9 cellular contexts compared by ENCODE assay signal in genomic region chr2:20212459-20212870, GRCh38. TPM values are rescaled to one million over a fixed set of nuclear protein-coding genes. Genes with fewer than 3 reads are reported as not detected.
DNase-seq lines count a peak whose midpoint lies in the region; ATAC-seq and TF ChIP-seq lines count a peak whose summit lies in the region.
"Had no signal": no experiment of that assay in that cellular context is flagged by ENCODE, and none has a peak within 500 bp of the region (broad histone marks: within the 10 kb centered on the region; RNA-seq: fewer than 3 reads in every experiment).

No MANE protein-coding gene starts in this region.

- no peak overlapping the region for H3K18ac ChIP-seq in H9 (ENCODE audit: insufficient read length, low read depth, low read length)

- H2BK20ac ChIP-seq in H9 (ENCODE audit: low read depth, low read length, poor library complexity, severe bottlenecking), result no peak overlapping the region

- no peak overlapping the region for H4K8ac ChIP-seq in H9 (replicated peaks; ENCODE audit: insufficient read length, low read depth, low read length)

- TF ChIP-seq POLR2A in ovary (IDR thresholded peaks at IDR 0.05), result no peak

- peak overlapping the region; percentile 83 for H3K9ac ChIP-seq in mammary epithelial cell (ENCODE audit: insufficient read depth, low read length)
- no peak overlapping the region for H3K9ac ChIP-seq in H9 (ENCODE audit: extremely low read depth, insufficient read length, low read length)

- no peak overlapping the region for H3K56ac ChIP-seq in H9 (ENCODE audit: insufficient read length, low read depth, low read length)

- BruUV-seq in mammary epithelial cell (replicated peaks; lab: Mats Ljungman, UMichigan), result no TSS peak

- H3K23me2 ChIP-seq in H9 (ENCODE audit: insufficient read length, low read depth, low read length, poor library complexity, severe bottlenecking), result no peaks in the 10 kb centered on the region

- H4K91ac ChIP-seq in H9 (ENCODE audit: insufficient read length, low read depth, low read length), result no peak overlapping the region

- peak overlapping the region; percentile 90 for H3K27ac ChIP-seq in mammary epithelial cell (ENCODE audit: insufficient read depth, low read depth, low read length)
- H3K27ac ChIP-seq in ovary, result peak overlapping the region in 1 of 2 donors; percentile 72
- no peak overlapping the region for H3K27ac ChIP-seq in H9 (ENCODE audit: insufficient read length, low read depth, low read length)

- H4K5ac ChIP-seq in H9 (ENCODE audit: insufficient read length, low read depth, low read length), result no peak overlapping the region

- H3K27me3 Mint-ChIP-seq in H9 (ENCODE audit: low read depth), result no peaks in the 10 kb centered on the region
- H3K27me3 Mint-ChIP-seq: activated naive CD8-positive, alpha-beta T cell treated with anti-CD3 and anti-CD28 coated beads, Interleukin-2, amount 50 U/mL, for 24 hours had no signal

- H3K4me2 ChIP-seq in mammary epithelial cell (ENCODE audit: insufficient read depth, low read depth, low read length) (peak overlapping the region; percentile 93), H9 (ENCODE audit: insufficient read depth, insufficient read length, low read length) (no peak overlapping the region)

- no peak overlapping the region for H3K23ac ChIP-seq in H9 (ENCODE audit: insufficient read length, low read depth, low read length)

- no peak overlapping the region for H2AK5ac ChIP-seq in H9 (ENCODE audit: insufficient read length, low read length)

- peaks cover 100% of the 10 kb centered on the region for H3K4me1 ChIP-seq in mammary epithelial cell (ENCODE audit: insufficient read depth, low read length)
- peaks cover 11% of the 10 kb centered on the region for H3K4me1 ChIP-seq in ovary (ENCODE audit: insufficient read depth)
- no peaks in the 10 kb centered on the region; the same call in 1 of the 2 replicates for H3K4me1 ChIP-seq in H9 (ENCODE audit: insufficient read depth, low read length)

- TF ChIP-seq CTCF in mammary epithelial cell (conservative IDR thresholded peaks at IDR 0.05 in 1 of 2, IDR thresholded peaks at IDR 0.05 in 1 of 2; ENCODE audit: extremely low read depth in 1 of 2, insufficient read depth in 1 of 2, low read depth in 1 of 2, low read length in 2 of 2) (no peak), ovary (IDR thresholded peaks at IDR 0.05) (no peak), H9 (conservative IDR thresholded peaks at IDR 0.05) (no peak)

- H3K4me3 ChIP-seq in mammary epithelial cell (replicated peaks in 1 of 3; ENCODE audit: insufficient read depth in 1 of 3, low read depth in 2 of 3, low read length in 3 of 3) (peak overlapping the region in 2 of 3 experiments; percentile 13 to 19), ovary (no peak overlapping the region)

- peaks cover 34 to 51% of the 10 kb centered on the region in 2 experiments for H3K4me1 Mint-ChIP-seq in H9
- H3K4me1 Mint-ChIP-seq: activated naive CD8-positive, alpha-beta T cell treated with anti-CD3 and anti-CD28 coated beads, Interleukin-2, amount 50 U/mL, for 24 hours had no signal

- intact Hi-C loops in mammary epithelial cell (cut with micrococcal nuclease) (loop anchor here (1.0 to 5.0 kb wide), 2 partner anchors 79 to 255 kb away; no protein-coding TSS in a partner anchor), ovary (cut with DNase I) (no loop called here)

- ATAC-seq in GM18520 (IDR thresholded peaks at IDR 0.05; ENCODE audit: unreplicated experiment) (peak; percentile 51), HG03558 (IDR thresholded peaks at IDR 0.05; ENCODE audit: extremely low read depth, unreplicated experiment) (peak; percentile 41)
- ATAC-seq: activated naive CD8-positive, alpha-beta T cell treated with anti-CD3 and anti-CD28 coated beads, Interleukin-2, amount 50 U/mL, for 24 hours had no signal

- H2BK5ac ChIP-seq in H9 (ENCODE audit: insufficient read length, low read length), result no peak overlapping the region

- no peak for TF ChIP-seq EP300 in ovary (IDR thresholded peaks at IDR 0.05)

- H3K79me2 ChIP-seq in mammary epithelial cell (ENCODE audit: insufficient read depth, low read length), result peaks cover 100% of the 10 kb centered on the region
- H3K79me2 ChIP-seq in H9 (ENCODE audit: insufficient read depth, low read length), result peaks cover 3% of the 10 kb centered on the region; the same call in 1 of the 2 replicates

- H2BK120ac ChIP-seq in H9 (ENCODE audit: low read depth, low read length, poor library complexity, severe bottlenecking), result no peak overlapping the region

- H3K4me3 Mint-ChIP-seq in H9, result no peak overlapping the region
- H3K4me3 Mint-ChIP-seq: activated naive CD8-positive, alpha-beta T cell treated with anti-CD3 and anti-CD28 coated beads, Interleukin-2, amount 50 U/mL, for 24 hours had no signal

- H3T11ph ChIP-seq in H9 (ENCODE audit: low read length), result no peak overlapping the region

- 0% methylated on average over 8 of the region's 11 CpGs for WGBS in mammary epithelial cell (ENCODE audit: low coverage, missing lambda C conversion rate)
- 42 to 68% (median 59%) methylated on average over 11 of the region's 11 CpGs for WGBS in ovary, 3 donors
- no CpG with 5 or more reads among the region's 11 CpGs for WGBS in H9 (ENCODE audit: extremely low coverage, insufficient read length, low lambda C conversion rate)

- H3K9me3 ChIP-seq in mammary epithelial cell (replicated peaks; ENCODE audit: insufficient read depth, low read length) (no peaks in the 10 kb centered on the region), ovary (no peaks in the 10 kb centered on the region), H9 (ENCODE audit: control insufficient read depth, low read depth, low read length) (no peaks in the 10 kb centered on the region)

- dilution Hi-C loops in mammary epithelial cell (cut with HindIII; ENCODE audit: low sequenced_read_pairs), result no loop called here

- H3K14ac ChIP-seq in H9 (ENCODE audit: insufficient read depth, low read length), result no peak overlapping the region; the same call in 1 of the 2 replicates

- H2AFZ ChIP-seq in mammary epithelial cell (ENCODE audit: low read depth, low read length) (no peak overlapping the region), H9 (ENCODE audit: low read length) (no peak overlapping the region)

- no peaks in the 10 kb centered on the region for H3K79me1 ChIP-seq in H9 (ENCODE audit: insufficient read depth, low read depth, low read length, poor library complexity, severe bottlenecking)

- H3K27me3 ChIP-seq in mammary epithelial cell (ENCODE audit: insufficient read depth, low read length) (no peaks in the 10 kb centered on the region), ovary (no peaks in the 10 kb centered on the region), H9 (ENCODE audit: insufficient read depth, low read length) (no peaks in the 10 kb centered on the region)

- H3K36me3 ChIP-seq in mammary epithelial cell (ENCODE audit: insufficient read depth, low read length) (peaks cover 22% of the 10 kb centered on the region), ovary (no peaks in the 10 kb centered on the region)

- no peak overlapping the region for H2BK15ac ChIP-seq in H9 (ENCODE audit: low read depth, low read length)

- no peak overlapping the region for H3K27ac Mint-ChIP-seq in H9
- H3K27ac Mint-ChIP-seq: activated naive CD8-positive, alpha-beta T cell treated with anti-CD3 and anti-CD28 coated beads, Interleukin-2, amount 50 U/mL, for 24 hours had no signal

- in situ Hi-C loops in mammary epithelial cell (cut with MboI; ENCODE audit: low sequenced_read_pairs in 2 of 2), result no loop called here

- H3K4ac ChIP-seq in H9 (ENCODE audit: low read depth, low read length), result no peak overlapping the region

- no peaks in the 10 kb centered on the region for H4K20me1 ChIP-seq in mammary epithelial cell (ENCODE audit: insufficient read depth, low read length)
- peaks cover 2% of the 10 kb centered on the region for H4K20me1 ChIP-seq in H9 (ENCODE audit: control insufficient read depth, insufficient read depth, insufficient read length)

- peaks cover 0 to 4% (median 3%) of the 10 kb centered on the region in 3 experiments; a peak in 5 of 7 replicates for H3K36me3 Mint-ChIP-seq in H9 (ENCODE audit: insufficient read depth in 1 of 3, low read depth in 3 of 3)

- DNase-seq in mammary epithelial cell (peak; percentile 96), ovary (peak; percentile 38 to 62 (median 45)), H9 (no peak), HuH-7.5 (ENCODE audit: low spot score) (no peak)
- DNase-seq in stimulated activated CD4-positive, alpha-beta T cell treated with anti-CD3 and anti-CD28 coated beads, Interleukin-12 subunit alpha, Interleukin-12 subunit beta, amount 100 ng/mL, for 4 hours, result no peak
- DNase-seq in NK-92 treated with Interleukin-12 subunit alpha and Interleukin-12 subunit beta, amount 100 ng/mL, for 24 hours (lab: John Stamatoyannopoulos, UW), result no peak
- DNase-seq: activated naive CD8-positive, alpha-beta T cell treated with anti-CD3 and anti-CD28 coated beads, Interleukin-2, amount 50 U/mL, for 24 hours had no signal

- no peaks in the 10 kb centered on the region for H3K9me3 Mint-ChIP-seq in H9
- H3K9me3 Mint-ChIP-seq: activated naive CD8-positive, alpha-beta T cell treated with anti-CD3 and anti-CD28 coated beads, Interleukin-2, amount 50 U/mL, for 24 hours had no signal

- H2BK12ac ChIP-seq in H9 (ENCODE audit: insufficient read length, low read depth, low read length), result no peak overlapping the region

- CTCF ChIA-PET in mammary epithelial cell (lab: Charles Lee; ENCODE audit: low non-redundant PET), result interaction anchor here (0.5 to 1.3 kb wide), 3 partner anchors 13 to 106 kb away, joined by 3 to 4 read pairs (median 4); partner anchors contain the start of gene SDC1

RNA-seq across cellular contexts. Expression of gene SDC1, which starts 12.5 kb away (rescaled TPM):
- total RNA-seq in mammary epithelial cell, result 1,000 to 10,000 TPM in 1 of 2 donors, 100 to 1,000 TPM in 1; 574 to 1,408 TPM
- polyA plus RNA-seq in mammary epithelial cell, result 1,215 TPM
- 602 TPM for polyA minus RNA-seq in mammary epithelial cell
- 1 to 10 TPM; 2.3 to 9.1 (median 4.2) TPM for total RNA-seq in ovary
- polyA plus RNA-seq in ovary, result 1 to 10 TPM in 1 of 2 donors, under 1 TPM in 1; 0.62 to 1.8 TPM
- 22.3 and 25.1 TPM in 2 replicates for total RNA-seq in H9 (2021)

Comparison
In these comparisons a context has a peak if more than half of its experiments do, and no peak if none do; other contexts are left out.
1. DNase-seq: peak in mammary epithelial cell (single experiment) and ovary (5 of 5); none in stimulated activated CD4-positive, alpha-beta T cell treated with anti-CD3 and anti-CD28 coated beads, Interleukin-12 subunit alpha, Interleukin-12 subunit beta, amount 100 ng/mL, for 4 hours (single experiment), NK-92 treated with Interleukin-12 subunit alpha and Interleukin-12 subunit beta, amount 100 ng/mL, for 24 hours (single experiment), H9 (single experiment) and HuH-7.5 (single experiment).
2. RNA of gene SDC1, which starts 12.5 kb away (total RNA-seq): 574 to 1,408 TPM in mammary epithelial cell; 22.3 to 25.1 TPM in H9 and 2.3 to 9.1 TPM in ovary; every median in the first group is over 10 times any median in the second.